ENCODE assay signal across 8 cellular contexts in the genomic region with DNA sequence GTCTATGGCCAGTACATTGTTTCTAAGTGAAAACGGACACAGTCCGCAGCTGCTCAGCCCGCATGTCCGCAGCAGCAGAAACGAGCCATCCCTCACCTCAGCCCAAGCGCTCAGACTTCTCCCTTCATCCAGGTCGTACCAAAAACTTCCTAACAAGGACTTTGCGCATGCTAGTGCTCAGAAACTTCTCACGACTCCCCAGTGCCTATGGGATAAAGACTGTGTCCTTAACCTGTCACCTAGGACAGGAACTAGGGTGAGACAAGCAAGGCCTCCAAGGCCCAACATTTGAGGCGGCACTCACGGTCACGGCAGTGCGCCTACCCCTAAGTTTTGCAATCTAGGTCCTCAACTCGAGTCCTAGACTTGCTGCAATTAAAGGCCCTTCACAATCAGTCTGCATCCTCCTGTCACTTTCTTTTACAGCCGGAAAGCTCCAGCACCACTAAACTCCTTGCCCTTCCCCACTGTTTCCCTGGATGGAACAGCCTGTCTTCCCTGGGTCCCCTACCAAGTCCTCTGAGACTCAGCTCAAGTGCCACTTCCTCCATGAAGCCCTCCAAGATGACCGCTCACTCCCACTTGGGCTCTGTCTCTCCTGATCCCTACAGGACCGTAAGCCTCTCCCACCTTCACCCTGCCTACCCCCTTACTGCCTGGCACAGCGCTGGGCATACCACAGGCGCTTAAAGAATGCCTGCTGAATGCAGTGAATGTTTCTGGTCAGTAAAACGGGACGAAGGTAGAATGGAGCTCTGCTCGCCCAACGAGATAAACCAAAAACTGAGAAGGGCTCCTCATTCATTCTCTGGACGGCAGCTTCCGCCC. TPM values are rescaled to one million over a fixed set of nuclear protein-coding genes. Genes with fewer than 3 reads are reported as not detected.
DNase-seq lines count a peak whose midpoint lies in the region; ATAC-seq, FAIRE-seq and TF ChIP-seq lines count a peak whose summit lies in the region.

No MANE protein-coding gene starts in this region.

- FAIRE-seq in GM19239 (lab: Jason Lieb, UNC): peak; percentile 61

- H3K36me3 Mint-ChIP-seq in T-helper 17 cell (ENCODE audit: low read depth) (no peaks in the 10 kb centered on the region), progenitor cell of endocrine pancreas (ENCODE audit: insufficient read depth) (no peaks in the 10 kb centered on the region)

- no peak for DNase-seq in GM19239 (ENCODE audit: insufficient read length, low spot score)
- no peak for DNase-seq in T-helper 17 cell
- peak in 1 of 2 donors; percentile 37 for DNase-seq in foreskin keratinocyte
- DNase-seq in progenitor cell of endocrine pancreas (ENCODE audit: low spot score, unreplicated experiment): no peak
- DNase-seq in SHP77 treated with DMSO at 0.1 percent for 48 hours (lab: John Stamatoyannopoulos, UW): no peak

- no peaks in the 10 kb centered on the region for H3K9me3 ChIP-seq in T-helper 17 cell (ENCODE audit: control insufficient read depth, low read length, poor library complexity, severe bottlenecking)

- no peak for TF ChIP-seq CTCF in foreskin keratinocyte (conservative IDR thresholded peaks at IDR 0.05)
- TF ChIP-seq CTCF in progenitor cell of endocrine pancreas (IDR thresholded peaks at IDR 0.05; ENCODE audit: unreplicated experiment): no peak

- H3K27me3 Mint-ChIP-seq in T-helper 17 cell (peaks cover 4% of the 10 kb centered on the region), progenitor cell of endocrine pancreas (peaks cover 16% of the 10 kb centered on the region)

- H3K9me3 Mint-ChIP-seq in progenitor cell of endocrine pancreas (ENCODE audit: low read depth): no peaks in the 10 kb centered on the region

- H3K4me1 Mint-ChIP-seq in T-helper 17 cell (peaks cover 24% of the 10 kb centered on the region), progenitor cell of endocrine pancreas (ENCODE audit: low read depth) (peaks cover 13% of the 10 kb centered on the region)

- H3K27me3 ChIP-seq in ACC112 (ENCODE audit: insufficient read depth, low read length) (no peaks in the 10 kb centered on the region), foreskin keratinocyte (no peaks in the 10 kb centered on the region)

- H3K4me3 ChIP-seq in ACC112 (ENCODE audit: low read depth, low read length): peak overlapping the region; percentile 89

- H3K27ac Mint-ChIP-seq in T-helper 17 cell: peak overlapping the region; percentile 88
- H3K27ac Mint-ChIP-seq in progenitor cell of endocrine pancreas: peak overlapping the region; percentile 71

- H3K4me3 Mint-ChIP-seq in T-helper 17 cell: peak overlapping the region; percentile 98
- H3K4me3 Mint-ChIP-seq in progenitor cell of endocrine pancreas (ENCODE audit: low read depth): peak overlapping the region; percentile 76

- H3K4me1 ChIP-seq in ACC112 (ENCODE audit: control insufficient read depth, insufficient read depth, low read length, unreplicated experiment) (peaks cover 17% of the 10 kb centered on the region), foreskin keratinocyte (peaks cover 3% of the 10 kb centered on the region)

- no peak for ATAC-seq in T-helper 17 cell
- no peak for ATAC-seq in foreskin keratinocyte
- no peak for ATAC-seq in HG03460 (IDR thresholded peaks at IDR 0.05; ENCODE audit: unreplicated experiment)
- ATAC-seq in GM21447 (IDR thresholded peaks at IDR 0.05; ENCODE audit: unreplicated experiment): no peak

- H3K79me2 ChIP-seq in ACC112 (ENCODE audit: control insufficient read depth, insufficient read depth, low read length, unreplicated experiment): peaks cover 39% of the 10 kb centered on the region

- peak overlapping the region; percentile 52 for H2AFZ ChIP-seq in ACC112 (ENCODE audit: low read length, unreplicated experiment)

- H3K27ac ChIP-seq in ACC112 (ENCODE audit: low read depth, low read length) (peak overlapping the region; percentile 76; the same call in 1 of the 2 replicates), foreskin keratinocyte (peak overlapping the region; percentile 90)

- no peaks in the 10 kb centered on the region for H3K36me3 ChIP-seq in ACC112 (ENCODE audit: insufficient read depth, low read length)

RNA-seq across cellular contexts. Expression of a gene that starts 1.2 kb away (rescaled TPM):
- total RNA-seq in T-helper 17 cell (10 to 100 TPM; 14.3 to 14.6 TPM), foreskin keratinocyte (27.5 and 29.8 TPM in 2 replicates), progenitor cell of endocrine pancreas (46.6 and 48.4 TPM in 2 replicates)
- polyA plus RNA-seq in foreskin keratinocyte: 35.9 and 36.5 TPM in 2 replicates

RNA-seq across cellular contexts. Expression of a gene that starts 23.2 kb away (rescaled TPM):
- total RNA-seq in T-helper 17 cell (1 to 10 TPM; 2.4 to 2.6 TPM), foreskin keratinocyte (4.3 and 4.4 TPM in 2 replicates), progenitor cell of endocrine pancreas (9.7 and 11.9 TPM in 2 replicates)
- polyA plus RNA-seq in foreskin keratinocyte: 5.5 and 8.1 TPM in 2 replicates

RNA-seq across cellular contexts. Expression of a gene that starts 49.2 kb away (rescaled TPM):
- 10 to 100 TPM; 62.4 to 73.0 TPM for total RNA-seq in T-helper 17 cell
- 42.6 and 44.5 TPM in 2 replicates for total RNA-seq in foreskin keratinocyte
- polyA plus RNA-seq in foreskin keratinocyte: 7.9 and 9.0 TPM in 2 replicates
- total RNA-seq in progenitor cell of endocrine pancreas: 45.9 and 50.5 TPM in 2 replicates
